In genomic region chr21:45498646-45499000, GRCh38 we compare ENCODE assay signal across 19 cellular contexts. TPM values are rescaled to one million over a fixed set of nuclear protein-coding genes. Genes with fewer than 3 reads are reported as not detected.
A peak's percentile ranks its signal among the peaks of the same experiment; 100 is the strongest.
DNase-seq lines count a peak whose midpoint lies in the region; ATAC-seq, FAIRE-seq and TF ChIP-seq lines count a peak whose summit lies in the region.
"Had no signal": no experiment of that assay in that cellular context is flagged by ENCODE, and none has a peak within 500 bp of the region (broad histone marks: within the 10 kb centered on the region; RNA-seq: fewer than 3 reads in every experiment).

No MANE protein-coding gene starts in this region.

- CTCF ChIA-PET in Caco-2 (lab: Charles Lee) (no interaction called here), K562 (lab: Yijun Ruan, JAX; ENCODE audit: low intra/inter-chr PET ratio) (no interaction called here)

- TF ChIP-seq POLR2A in K562 (conservative IDR thresholded peaks at IDR 0.05) = no peak
- no peak for TF ChIP-seq POLR2A in ovary (IDR thresholded peaks at IDR 0.05)

- TF ChIP-seq EP300 in K562 (IDR thresholded peaks at IDR 0.05; ENCODE audit: low read length) = no peak
- no peak for TF ChIP-seq EP300 in ovary (IDR thresholded peaks at IDR 0.05)

- peaks cover 6% of the 10 kb centered on the region for H3K4me1 Mint-ChIP-seq in Caco-2 (ENCODE audit: low read depth, unreplicated experiment)

- intact Hi-C loops in Caco-2 (cut with micrococcal nuclease; ENCODE audit: unreplicated experiment) = no loop called here
- intact Hi-C loops in K562 (cut with micrococcal nuclease) = no loop called here
- intact Hi-C loops in ovary (cut with DNase I) = no loop called here

- in situ Hi-C loops in K562 (cut with MboI) = no loop called here

- H2AFZ ChIP-seq in K562 (ENCODE audit: low read depth, low read length) = no peak overlapping the region

- H3K36me3 ChIP-seq in Caco-2 (ENCODE audit: control insufficient read depth, insufficient read depth, low read length) (peaks cover 6% of the 10 kb centered on the region), K562 (ENCODE audit: control insufficient read depth, insufficient read depth, low read length) (0 out of 3 replicates have a peak, but pooled peaks cover 4% of the 10 kb centered on the region), ovary (no peaks in the 10 kb centered on the region)

- H3K9me1 ChIP-seq in K562 (ENCODE audit: control insufficient read depth, insufficient read depth, low read length) = peaks cover 2% of the 10 kb centered on the region

- H3K9me3 ChIP-seq in Caco-2 (no peaks in the 10 kb centered on the region), K562 (replicated peaks; ENCODE audit: control insufficient read depth, insufficient read depth, low read depth, low read length) (no peaks in the 10 kb centered on the region; the same call in 1 of the 2 replicates), ovary (no peaks in the 10 kb centered on the region)
- H3K9me3 ChIP-seq: Peyer's patch, SK-N-SH had no signal

- no TSS peak for BruUV-seq in Caco-2 (replicated peaks; lab: Mats Ljungman, UMichigan)
- no TSS peak for BruUV-seq in K562 (replicated peaks; lab: Mats Ljungman, UMichigan)

- POLR2A ChIA-PET in Caco-2 (lab: Charles Lee) = no interaction called here
- POLR2A ChIA-PET in K562 (lab: Yijun Ruan, JAX) = no interaction called here

- H3K4me1 ChIP-seq in Caco-2 (no peaks in the 10 kb centered on the region), K562 (replicated peaks in 1 of 2; ENCODE audit: control insufficient read depth in 2 of 2, insufficient read depth in 2 of 2, low read length in 2 of 2) (peaks cover 0 to 21% of the 10 kb centered on the region in 2 experiments; a peak in 2 of 5 replicates), ovary (ENCODE audit: insufficient read depth) (peaks cover 3% of the 10 kb centered on the region)
- H3K4me1 ChIP-seq: Peyer's patch had no signal

- H3K4me3 Mint-ChIP-seq in Caco-2 (ENCODE audit: unreplicated experiment) = no peak overlapping the region
- H3K4me3 Mint-ChIP-seq: IgD-negative memory B cell had no signal

- H3K9ac ChIP-seq in K562 (ENCODE audit: insufficient read depth in 1 of 2, low read depth in 2 of 2, low read length in 2 of 2) = no peak overlapping the region
- H3K9ac ChIP-seq: SK-N-SH had no signal

- DNase-seq in activated CD8-positive, alpha-beta memory T cell treated with anti-CD3 and anti-CD28 coated beads, Interleukin-2, amount 50 U/mL, for 4 hours = peak; percentile 7
- DNase-seq in activated CD8-positive, alpha-beta memory T cell treated with anti-CD3 and anti-CD28 coated beads for 24 hours = no peak
- no peak for DNase-seq in Caco-2
- DNase-seq in K562 (ENCODE audit: extremely low read depth in 1 of 4, low spot score in 3 of 4) = no peak
- DNase-seq in ovary = peak in 3 of 5 donors; percentile 4 to 19 (median 6)
- no peak for DNase-seq in activated CD4-positive, CD25-positive, alpha-beta regulatory T cell (lab: John Stamatoyannopoulos, UW)
- no peak for DNase-seq in NCI-H345 treated with DMSO at 0.1 percent for 48 hours (lab: John Stamatoyannopoulos, UW; ENCODE audit: unreplicated experiment)
- DNase-seq: NCI-H1417, NCI-H187 treated with DMSO at 0.1 percent for 48 hours, NCI-H2171 treated with DMSO at 0.1 percent for 48 hours, NCI-H524, SHP77, SK-N-SH had no signal

- H3K27me3 ChIP-seq in Caco-2 (replicated peaks; ENCODE audit: control insufficient read depth, insufficient read depth, low read length) = no peaks in the 10 kb centered on the region
- no peaks in the 10 kb centered on the region for H3K27me3 ChIP-seq in K562 (ENCODE audit: control insufficient read depth in 2 of 2, insufficient read depth in 2 of 2, low read length in 2 of 2)
- H3K27me3 ChIP-seq in ovary = no peaks in the 10 kb centered on the region
- H3K27me3 ChIP-seq: Peyer's patch had no signal

- no peak overlapping the region for H3K4me3 ChIP-seq in Caco-2 (ENCODE audit: low read depth, low read length)
- no peak overlapping the region for H3K4me3 ChIP-seq in K562
- no peak overlapping the region for H3K4me3 ChIP-seq in ovary
- H3K4me3 ChIP-seq: Peyer's patch had no signal

- H3K36me3 Mint-ChIP-seq in Caco-2 (ENCODE audit: insufficient read depth, unreplicated experiment) = peaks cover 69% of the 10 kb centered on the region

- H4K20me1 ChIP-seq in K562 (replicated peaks; ENCODE audit: control insufficient read depth, insufficient read depth, low read length) = 0 out of 2 replicates have a peak, but pooled peaks cover 4% of the 10 kb centered on the region

- TF ChIP-seq CTCF in Caco-2 (IDR thresholded peaks at IDR 0.05; ENCODE audit: insufficient read depth in 1 of 2, low read depth in 1 of 2, low read length in 1 of 2, severe bottlenecking in 1 of 2, unreplicated experiment in 1 of 2) (no peak), K562 (IDR thresholded peaks at IDR 0.05 in 2 of 3, conservative IDR thresholded peaks at IDR 0.05 in 1 of 3; ENCODE audit: insufficient read depth in 2 of 3, low read depth in 1 of 3, low read length in 3 of 3) (peak in 1 of 3 experiments; percentile 17; a peak in 1 of 6 replicates), ovary (IDR thresholded peaks at IDR 0.05) (no peak)

- H3K27me3 Mint-ChIP-seq in Caco-2 (ENCODE audit: insufficient read depth, unreplicated experiment) = no peaks in the 10 kb centered on the region
- H3K27me3 Mint-ChIP-seq: IgD-negative memory B cell had no signal

- H3K4me2 ChIP-seq in K562 (ENCODE audit: insufficient read depth, low read length) = no peak overlapping the region
- H3K4me2 ChIP-seq: SK-N-SH had no signal

- H3K27ac Mint-ChIP-seq in Caco-2 (ENCODE audit: unreplicated experiment) = peak overlapping the region; percentile 54
- H3K27ac Mint-ChIP-seq: IgD-negative memory B cell had no signal

- no peak overlapping the region for H3K27ac ChIP-seq in K562 (ENCODE audit: extremely low read depth, low read depth, low read length)
- H3K27ac ChIP-seq in ovary = no peak overlapping the region
- H3K27ac ChIP-seq: C4-2B, Peyer's patch had no signal

- WGBS in K562 (ENCODE audit: insufficient coverage, low coverage, missing lambda C conversion rate) = 39% methylated on average over 9 of the region's 9 CpGs
- WGBS in ovary, 3 donors = 86 to 91% (median 89%) methylated on average over 9 of the region's 9 CpGs

- ATAC-seq in K562 (no peak), HG02981 (IDR thresholded peaks at IDR 0.05; ENCODE audit: unreplicated experiment) (no peak)

- H3K79me2 ChIP-seq in K562 (ENCODE audit: control insufficient read depth, insufficient read depth, low read length) = no peaks in the 10 kb centered on the region

- no peak for FAIRE-seq in K562 (lab: Jason Lieb, UNC)
- FAIRE-seq: GM19239, H54 had no signal

- no peak for TF ChIP-seq RAD21 in K562 (CRISPR knock-in tag; conservative IDR thresholded peaks at IDR 0.05 in 1 of 2, IDR thresholded peaks at IDR 0.05 in 1 of 2)

- peaks cover 13% of the 10 kb centered on the region for H3K9me3 Mint-ChIP-seq in Caco-2 (ENCODE audit: unreplicated experiment)

TF ChIP-seq in K562, 482 proteins besides CTCF, POLR2A, EP300 and RAD21 (continues in another document):
- TF ChIP-seq HINFP (tag; conservative IDR thresholded peaks at IDR 0.05; ENCODE audit: low read depth) (no peak), TAF1 (IDR thresholded peaks at IDR 0.05; ENCODE audit: control insufficient read depth, extremely low read depth, insufficient read depth, low read length, severe bottlenecking) (no peak), ESRRA (IDR thresholded peaks at IDR 0.05; ENCODE audit: borderline replicate concordance, low read depth) (peak; percentile 67), ZNF121 (CRISPR knock-in tag; conservative IDR thresholded peaks at IDR 0.05) (no peak), ZC3H4 (CRISPR knock-in tag; IDR thresholded peaks at IDR 0.05; ENCODE audit: borderline replicate concordance) (no peak)

RNA-seq across cellular contexts. Expression of gene SLC19A1, which starts 43.6 kb away (rescaled TPM):
- total RNA-seq in Caco-2 (2022) (45.4 and 47.3 TPM in 2 replicates), K562 (2014; rRNA removed) (34.7 and 41.3 TPM in 2 replicates), K562 (2014; rRNA removed; fragmentation: Illumina TruSeq; extraction: Trizol) (8.0 and 8.7 TPM in 2 replicates), K562 (2015; rRNA removed; fragmentation: Illumina TruSeq; extraction: Trizol) (18.8 and 21.4 TPM in 2 replicates), K562 (2021) (88.7 and 91.3 TPM in 2 replicates), ovary (10 to 100 TPM in 4 of 7 donors, 1 to 10 TPM in 3; 2.4 to 18.2 (median 10.1) TPM)
- 43.8 and 108 TPM in 2 replicates for total RNA-seq in K562 (2011; cell fraction: chromatin; rRNA removed; ENCODE audit: low replicate concordance)
- total RNA-seq in K562 (2011; cell fraction: nucleolus; rRNA removed) = 90.5 and 93.4 TPM in 2 replicates
- total RNA-seq in K562 (2011; cell fraction: nucleoplasm; rRNA removed) = 52.4 and 63.7 TPM in 2 replicates
- polyA plus RNA-seq in K562 (2011; rRNA removed) (11.5 and 24.6 TPM in 2 replicates), K562 (2014; fragmentation: Illumina TruSeq; extraction: Trizol) (12.0 and 24.5 TPM in 2 replicates), K562 (2014; fragmentation: Nextera tagmentation; extraction: Ambion mirVana) (1 to 10 TPM in 1 of 2 experiments, under 1 TPM in 1; 0.65 to 2.3 TPM), K562 (2014; rRNA removed) (36.6 and 50.8 TPM in 2 replicates), ovary (1 to 10 TPM in 1 of 2 donors, under 1 TPM in 1; 0.88 to 6.9 TPM)
- polyA plus RNA-seq in K562 (2011; cell fraction: cytosol; rRNA removed) = 20.4 and 78.6 TPM in 2 replicates
- polyA plus RNA-seq in K562 (2011; cell fraction: nucleus; rRNA removed) = 49.9 and 126 TPM in 2 replicates
- 20.5 and 34.6 TPM in 2 replicates for polyA plus RNA-seq in K562 (2012)
- 11.9 and 16.0 TPM in 2 replicates for polyA minus RNA-seq in K562 (2011; rRNA and poly(A)+ RNA removed)
- 41.4 and 45.6 TPM in 2 replicates for polyA minus RNA-seq in K562 (2011; cell fraction: cytosol; rRNA and poly(A)+ RNA removed)
- 23.3 TPM in 2 replicates for polyA minus RNA-seq in K562 (2011; cell fraction: nucleus; rRNA and poly(A)+ RNA removed)

Comparison
In these comparisons a context has a peak if more than half of its experiments do, and no peak if none do; other contexts are left out.
1. DNase-seq: peak in activated CD8-positive, alpha-beta memory T cell treated with anti-CD3 and anti-CD28 coated beads, Interleukin-2, amount 50 U/mL, for 4 hours (single experiment) and ovary (3 of 5); none in activated CD8-positive, alpha-beta memory T cell treated with anti-CD3 and anti-CD28 coated beads for 24 hours (single experiment), Caco-2 (0 of 2), K562 (0 of 4), activated CD4-positive, CD25-positive, alpha-beta regulatory T cell (0 of 4) and NCI-H345 treated with DMSO at 0.1 percent for 48 hours (single experiment).